In genomic region chr6:7891098-7891872, GRCh38 we compare ENCODE assay signal across 16 cellular contexts. TPM values are rescaled to one million over a fixed set of nuclear protein-coding genes. Genes with fewer than 3 reads are reported as not detected.
DNase-seq lines count a peak whose midpoint lies in the region; ATAC-seq, FAIRE-seq and TF ChIP-seq lines count a peak whose summit lies in the region.
"Had no signal": no experiment of that assay in that cellular context is flagged by ENCODE, and none has a peak within 500 bp of the region (broad histone marks: within the 10 kb centered on the region; RNA-seq: fewer than 3 reads in every experiment).

No MANE protein-coding gene starts in this region.

- H3K4me1 ChIP-seq in HepG2 (ENCODE audit: insufficient read depth, low read length): no peaks in the 10 kb centered on the region
- H3K4me1 ChIP-seq in right lobe of liver: no peaks in the 10 kb centered on the region
- H3K4me1 ChIP-seq: HAP-1 had no signal

- POLR2A ChIA-PET in HepG2 (lab: Yijun Ruan, JAX): no interaction called here
- POLR2A ChIA-PET in activated CD4-positive, alpha-beta memory T cell treated with anti-CD3 and anti-CD28 coated beads, Interleukin-2, amount 10 ng/mL, durations not matched to agents 7 days and 5 days (lab: Charles Lee): no interaction called here

- no peaks in the 10 kb centered on the region for H3K9me3 Mint-ChIP-seq in stimulated activated naive B cell treated with anti-CD40 and anti-IgM and Interleukin-4, amounts not matched to agents 10 μg/mL and 1 μg/mL and 100 μg/mL, for 72 hours
- no peaks in the 10 kb centered on the region for H3K9me3 Mint-ChIP-seq in activated CD4-positive, alpha-beta memory T cell treated with anti-CD3 and anti-CD28 coated beads, Interleukin-2, amount 10 ng/mL, durations not matched to agents 7 days and 5 days
- H3K9me3 Mint-ChIP-seq: CD4-positive, alpha-beta memory T cell had no signal

- H3K4me1 Mint-ChIP-seq in stimulated activated naive B cell treated with anti-CD40 and anti-IgM and Interleukin-4, amounts not matched to agents 10 μg/mL and 1 μg/mL and 100 μg/mL, for 72 hours: peaks cover 0 to 8% of the 10 kb centered on the region in 2 donors
- no peaks in the 10 kb centered on the region for H3K4me1 Mint-ChIP-seq in activated CD4-positive, alpha-beta memory T cell treated with anti-CD3 and anti-CD28 coated beads, Interleukin-2, amount 10 ng/mL, durations not matched to agents 7 days and 5 days

- no peak overlapping the region for H3K4me2 ChIP-seq in HepG2 (ENCODE audit: low read depth, low read length)

- no peak overlapping the region for H3K4me3 Mint-ChIP-seq in stimulated activated naive B cell treated with anti-CD40 and anti-IgM and Interleukin-4, amounts not matched to agents 10 μg/mL and 1 μg/mL and 100 μg/mL, for 72 hours
- H3K4me3 Mint-ChIP-seq in activated CD4-positive, alpha-beta memory T cell treated with anti-CD3 and anti-CD28 coated beads, Interleukin-2, amount 10 ng/mL, durations not matched to agents 7 days and 5 days: no peak overlapping the region
- H3K4me3 Mint-ChIP-seq: CD4-positive, alpha-beta memory T cell had no signal

- H3K4me3 ChIP-seq in HepG2 (replicated peaks in 1 of 3; ENCODE audit: insufficient read depth in 1 of 3, low read depth in 2 of 3, low read length in 3 of 3): no peak overlapping the region
- H3K4me3 ChIP-seq in right lobe of liver: no peak overlapping the region
- H3K4me3 ChIP-seq: GM12878, HAP-1 had no signal

- TF ChIP-seq CTCF in HepG2 (CRISPR knock-in tag; IDR thresholded peaks at IDR 0.05): no peak
- no peak for TF ChIP-seq CTCF in right lobe of liver (IDR thresholded peaks at IDR 0.05)

- no peak overlapping the region for H3K9ac ChIP-seq in HepG2 (ENCODE audit: insufficient read depth, low read depth, low read length)

- WGBS in HepG2 (ENCODE audit: low lambda C conversion rate): 98% methylated on average over 15 of the region's 15 CpGs
- 86% methylated on average over 14 of the region's 15 CpGs for WGBS in right lobe of liver (ENCODE audit: insufficient coverage, low coverage, low lambda C conversion rate, missing lambda C conversion rate)

- H3K79me2 ChIP-seq in HepG2 (ENCODE audit: insufficient read depth, low read length): no peaks in the 10 kb centered on the region

- TF ChIP-seq EP300 in HepG2 (IDR thresholded peaks at IDR 0.05; ENCODE audit: low read depth in 2 of 2, low read length in 2 of 2) (no peak), HepG2 (CRISPR knock-in tag; IDR thresholded peaks at IDR 0.05; ENCODE audit: borderline replicate concordance) (no peak)

- no peak overlapping the region for H2AFZ ChIP-seq in HepG2 (ENCODE audit: low read length)

- no peaks in the 10 kb centered on the region for H3K9me3 ChIP-seq in HepG2 (ENCODE audit: low read length)
- H3K9me3 ChIP-seq in right lobe of liver: no peaks in the 10 kb centered on the region
- H3K9me3 ChIP-seq: HAP-1 had no signal

- TF ChIP-seq RAD21 in HepG2 (CRISPR knock-in tag; IDR thresholded peaks at IDR 0.05): no peak

- ATAC-seq in HepG2: no peak
- ATAC-seq in right lobe of liver: no peak
- peak; percentile 86 for ATAC-seq in left ventricle myocardium superior
- no peak for ATAC-seq in stimulated activated naive B cell treated with anti-CD40 and anti-IgM and Interleukin-4, amounts not matched to agents 10 μg/mL and 1 μg/mL and 100 μg/mL, for 72 hours (replicated peaks)
- no peak for ATAC-seq in GM21367 (IDR thresholded peaks at IDR 0.05; ENCODE audit: unreplicated experiment)
- ATAC-seq: GM12878 had no signal

- no peak overlapping the region for H3K27ac ChIP-seq in HepG2 (ENCODE audit: extremely low read length, insufficient read depth, low read length)
- H3K27ac ChIP-seq in right lobe of liver: no peak overlapping the region

- H3K27me3 ChIP-seq in HepG2 (ENCODE audit: control insufficient read depth in 1 of 2, insufficient read depth in 2 of 2, low read length in 2 of 2): no peaks in the 10 kb centered on the region
- no peaks in the 10 kb centered on the region for H3K27me3 ChIP-seq in right lobe of liver

- peaks cover 13% of the 10 kb centered on the region for H4K20me1 ChIP-seq in HepG2 (ENCODE audit: insufficient read depth, low read length)

- FAIRE-seq in HepG2 (lab: Jason Lieb, UNC): no peak
- FAIRE-seq: GM12878, GM18507, H1 had no signal

- peaks cover 68 to 75% of the 10 kb centered on the region in 2 donors for H3K36me3 Mint-ChIP-seq in stimulated activated naive B cell treated with anti-CD40 and anti-IgM and Interleukin-4, amounts not matched to agents 10 μg/mL and 1 μg/mL and 100 μg/mL, for 72 hours
- peaks cover 62% of the 10 kb centered on the region for H3K36me3 Mint-ChIP-seq in activated CD4-positive, alpha-beta memory T cell treated with anti-CD3 and anti-CD28 coated beads, Interleukin-2, amount 10 ng/mL, durations not matched to agents 7 days and 5 days (ENCODE audit: low read depth)

- CTCF ChIA-PET in HepG2 (lab: Yijun Ruan, JAX; ENCODE audit: low intra/inter-chr PET ratio, low total read pairs): no interaction called here
- CTCF ChIA-PET in activated CD4-positive, alpha-beta memory T cell treated with anti-CD3 and anti-CD28 coated beads, Interleukin-2, amount 10 ng/mL, durations not matched to agents 7 days and 5 days (lab: Charles Lee): no interaction called here

- intact Hi-C loops in HepG2 (cut with micrococcal nuclease; ENCODE audit: unreplicated experiment): no loop called here
- intact Hi-C loops in right lobe of liver (cut with DNase I): no loop called here
- intact Hi-C loops in left ventricle myocardium superior (cut with micrococcal nuclease): no loop called here

- TF ChIP-seq POLR2A in HepG2 (IDR thresholded peaks at IDR 0.05; ENCODE audit: insufficient read depth in 1 of 2, low read depth in 2 of 2, low read length in 2 of 2) (no peak), right lobe of liver (IDR thresholded peaks at IDR 0.05) (no peak)

- BruUV-seq in HepG2 (replicated peaks; lab: Mats Ljungman, UMichigan): no TSS peak

- H3K27ac Mint-ChIP-seq in stimulated activated naive B cell treated with anti-CD40 and anti-IgM and Interleukin-4, amounts not matched to agents 10 μg/mL and 1 μg/mL and 100 μg/mL, for 72 hours: peak overlapping the region; percentile 9
- no peak overlapping the region for H3K27ac Mint-ChIP-seq in activated CD4-positive, alpha-beta memory T cell treated with anti-CD3 and anti-CD28 coated beads, Interleukin-2, amount 10 ng/mL, durations not matched to agents 7 days and 5 days
- H3K27ac Mint-ChIP-seq: CD4-positive, alpha-beta memory T cell had no signal

- H3K27me3 Mint-ChIP-seq in stimulated activated naive B cell treated with anti-CD40 and anti-IgM and Interleukin-4, amounts not matched to agents 10 μg/mL and 1 μg/mL and 100 μg/mL, for 72 hours: no peaks in the 10 kb centered on the region
- no peaks in the 10 kb centered on the region for H3K27me3 Mint-ChIP-seq in activated CD4-positive, alpha-beta memory T cell treated with anti-CD3 and anti-CD28 coated beads, Interleukin-2, amount 10 ng/mL, durations not matched to agents 7 days and 5 days
- H3K27me3 Mint-ChIP-seq: CD4-positive, alpha-beta memory T cell had no signal

- no peak for DNase-seq in HepG2 (ENCODE audit: low spot score)
- no peak for DNase-seq in right lobe of liver
- peak; percentile 12 for DNase-seq in dermis blood vessel endothelial cell
- peak; percentile 59 for DNase-seq in left ventricle myocardium superior
- no peak for DNase-seq in stimulated activated naive B cell treated with anti-CD40 and anti-IgM and Interleukin-4, amounts not matched to agents 10 μg/mL and 1 μg/mL and 100 μg/mL, for 72 hours
- DNase-seq in NCI-H82 (lab: John Stamatoyannopoulos, UW): no peak
- no peak for DNase-seq in activated CD4-positive, alpha-beta memory T cell treated with anti-CD3 and anti-CD28 coated beads, Interleukin-2, amount 10 ng/mL, durations not matched to agents 7 days and 5 days
- DNase-seq: ACHN; C1 segment of cervical spinal cord; CD4-positive, alpha-beta memory T cell; DMS79 had no signal

- H3K36me3 ChIP-seq in HepG2 (replicated peaks in 1 of 2; ENCODE audit: control insufficient read depth in 1 of 2, insufficient read depth in 2 of 2, low read length in 2 of 2) (peaks cover 77 to 99% of the 10 kb centered on the region in 2 experiments), right lobe of liver (peaks cover 10 to 95% (median 66%) of the 10 kb centered on the region in 4 donors)

- in situ Hi-C loops in HepG2 (cut with HindIII; ENCODE audit: extremely low pct_ligation_motif_present, low pct_unique_long_range_greater_than_20kb): no loop called here

TF ChIP-seq in HepG2, 621 proteins besides CTCF, POLR2A, EP300 and RAD21:
- TF ChIP-seq RBFOX2 (IDR thresholded peaks at IDR 0.05; ENCODE audit: low read depth, low read length): 0 out of 2 replicates have a peak, but pooled peaks have one; percentile 30
- TF ChIP-seq HMG20A (CRISPR knock-in tag; IDR thresholded peaks at IDR 0.05; ENCODE audit: borderline replicate concordance): no peak
- no peak for TF ChIP-seq ZFP62 (CRISPR knock-in tag; IDR thresholded peaks at IDR 0.05)

RNA-seq across cellular contexts. Expression of gene TXNDC5, which starts 19.3 kb away (rescaled TPM):
- total RNA-seq in HepG2 (2016; rRNA removed; fragmentation: Illumina TruSeq; extraction: Trizol) (376 and 578 TPM in 2 replicates), right lobe of liver (100 to 1,000 TPM in 5 of 6 experiments, 10 to 100 TPM in 1; 87.9 to 187 (median 133) TPM), dermis blood vessel endothelial cell (2,879 and 3,040 TPM in 2 replicates), left ventricle myocardium superior (32.9 TPM)
- total RNA-seq in HepG2 (2016; cell fraction: cytosol; rRNA removed; fragmentation: Illumina TruSeq; extraction: Trizol; ENCODE audit: low read depth): 169 TPM in 2 replicates
- total RNA-seq in HepG2 (2016; cell fraction: insoluble cytoplasmic fraction; rRNA removed; fragmentation: Illumina TruSeq; extraction: Trizol): 372 and 586 TPM in 2 replicates
- 439 and 444 TPM in 2 replicates for total RNA-seq in HepG2 (2016; cell fraction: membrane; rRNA removed; fragmentation: Illumina TruSeq; extraction: Trizol)
- total RNA-seq in HepG2 (2016; cell fraction: nucleus; rRNA removed; fragmentation: Illumina TruSeq; extraction: Trizol): 445 and 518 TPM in 2 replicates
- polyA plus RNA-seq in HepG2 (2011; rRNA removed): 255 and 287 TPM in 2 replicates
- 252 and 289 TPM in 2 replicates for polyA plus RNA-seq in HepG2 (2011; cell fraction: cytosol; rRNA removed)
- polyA plus RNA-seq in HepG2 (2011; cell fraction: nucleus; rRNA removed): 144 and 146 TPM in 2 replicates
- polyA plus RNA-seq in HepG2 (2012): 246 and 286 TPM in 2 replicates
- polyA plus RNA-seq in HepG2 (2016; cell fraction: cytosol; fragmentation: Illumina TruSeq; extraction: Trizol; ENCODE audit: low read depth): 158 and 172 TPM in 2 replicates
- polyA plus RNA-seq in HepG2 (2016; cell fraction: insoluble cytoplasmic fraction; fragmentation: Illumina TruSeq; extraction: Trizol; ENCODE audit: low read depth): 267 and 268 TPM in 2 replicates
- 288 and 289 TPM in 2 replicates for polyA plus RNA-seq in HepG2 (2016; cell fraction: membrane; fragmentation: Illumina TruSeq; extraction: Trizol; ENCODE audit: low read depth)
- 529 and 534 TPM in 2 replicates for polyA plus RNA-seq in HepG2 (2016; cell fraction: nucleus; fragmentation: Illumina TruSeq; extraction: Trizol; ENCODE audit: insufficient read depth, low read depth)
- polyA minus RNA-seq in HepG2 (2011; rRNA and poly(A)+ RNA removed; ENCODE audit: low replicate concordance): 99.9 and 291 TPM in 2 replicates
- polyA minus RNA-seq in HepG2 (2011; cell fraction: cytosol; rRNA and poly(A)+ RNA removed): 147 and 151 TPM in 2 replicates
- polyA minus RNA-seq in HepG2 (2011; cell fraction: nucleus; rRNA and poly(A)+ RNA removed): 104 and 118 TPM in 2 replicates
- total RNA-seq in activated CD4-positive, alpha-beta memory T cell treated with anti-CD3 and anti-CD28 coated beads, Interleukin-2, amount 10 ng/mL, durations not matched to agents 7 days and 5 days: 10 to 100 TPM; 39.1 to 39.8 TPM

Comparison
In these comparisons a context has a peak if more than half of its experiments do, and no peak if none do; other contexts are left out.
1. DNase-seq: peak in dermis blood vessel endothelial cell (single experiment) and left ventricle myocardium superior (single experiment); none in HepG2 (single experiment), right lobe of liver (0 of 3), stimulated activated naive B cell treated with anti-CD40 and anti-IgM and Interleukin-4, amounts not matched to agents 10 μg/mL and 1 μg/mL and 100 μg/mL, for 72 hours (single experiment), NCI-H82 (single experiment) and activated CD4-positive, alpha-beta memory T cell treated with anti-CD3 and anti-CD28 coated beads, Interleukin-2, amount 10 ng/mL, durations not matched to agents 7 days and 5 days (single experiment).